Comparison of ENCODE assay signal across 14 cellular contexts in genomic region chr11:69877704-69878103, GRCh38. TPM values are rescaled to one million over a fixed set of nuclear protein-coding genes. Genes with fewer than 3 reads are reported as not detected.
DNase-seq lines count a peak whose midpoint lies in the region; ATAC-seq and TF ChIP-seq lines count a peak whose summit lies in the region.
"Not testable (repeated sequence)": the region's sequence is repeated elsewhere in the genome, so short reads cannot be mapped to it uniquely, and the experiment has no call there.
"Had no signal": no experiment of that assay in that cellular context is flagged by ENCODE, and none has a peak within 500 bp of the region (broad histone marks: within the 10 kb centered on the region; RNA-seq: fewer than 3 reads in every experiment).

No MANE protein-coding gene starts in this region.

- not testable (repeated sequence) for H3K4me1 Mint-ChIP-seq in activated B cell treated with CpG ODN at 0.5 μM for 24 hours, endodermal cell

- not testable (repeated sequence) for H3K27me3 ChIP-seq in endodermal cell (ENCODE audit: control insufficient read depth, insufficient read depth, low read length, poor library complexity, severe bottlenecking)

- H3K9me3 ChIP-seq in endodermal cell (ENCODE audit: control insufficient read depth, low read length) = not testable (repeated sequence)

- not testable (repeated sequence) for ATAC-seq in activated B cell treated with CpG ODN at 0.5 μM for 24 hours (ENCODE audit: low read depth); left lobe of liver

- not testable (repeated sequence) for H3K27ac Mint-ChIP-seq in activated B cell treated with CpG ODN at 0.5 μM for 24 hours, endodermal cell

- intact Hi-C loops in activated B cell treated with CpG ODN at 0.5 μM for 24 hours (cut with micrococcal nuclease); posterior vena cava (cut with DNase I): not testable (repeated sequence)

- CTCF ChIA-PET in activated B cell treated with CpG ODN at 0.5 μM for 24 hours (lab: Charles Lee) = not testable (repeated sequence)

- H3K9me3 Mint-ChIP-seq in activated B cell treated with CpG ODN at 0.5 μM for 24 hours, endodermal cell: not testable (repeated sequence)

- not testable (repeated sequence) for H3K27me3 Mint-ChIP-seq in activated B cell treated with CpG ODN at 0.5 μM for 24 hours; endodermal cell (ENCODE audit: insufficient read depth)

- 91 to 92% methylated on average over 5 to 7 of the region's 7 CpGs for WGBS in endodermal cell (ENCODE audit: insufficient coverage in 1 of 2, insufficient read length in 1 of 2), 2 experiments

- not testable (repeated sequence) for H3K4me3 Mint-ChIP-seq in activated B cell treated with CpG ODN at 0.5 μM for 24 hours, endodermal cell

- DNase-seq in activated B cell treated with CpG ODN at 0.5 μM for 24 hours (peak; percentile 2), endodermal cell (peak; percentile 10), left lobe of liver (ENCODE audit: low spot score) (peak; percentile 23), posterior vena cava (ENCODE audit: low spot score) (peak; percentile 51)
- peak; percentile 8 for DNase-seq in activated effector memory CD4-positive, alpha-beta T cell treated with anti-CD3 and anti-CD28 coated beads, Interleukin-2, amount 50 U/mL, for 16 hours
- DNase-seq in stimulated activated CD8-positive, alpha-beta memory T cell treated with anti-CD3 and anti-CD28 coated beads, Interleukin-4, amount 100 ng/mL, for 48 hours = peak; percentile 17

- TF ChIP-seq CTCF in activated B cell treated with CpG ODN at 0.5 μM for 24 hours (IDR thresholded peaks at IDR 0.05); endodermal cell (conservative IDR thresholded peaks at IDR 0.05): not testable (repeated sequence)

- not testable (repeated sequence) for H3K4me1 ChIP-seq in endodermal cell (ENCODE audit: control insufficient read depth, insufficient read depth, low read length)

- POLR2A ChIA-PET in activated B cell treated with CpG ODN at 0.5 μM for 24 hours (lab: Charles Lee) = not testable (repeated sequence)

- H3K36me3 Mint-ChIP-seq in activated B cell treated with CpG ODN at 0.5 μM for 24 hours (ENCODE audit: low read depth); endodermal cell (ENCODE audit: low read depth): not testable (repeated sequence)

- H3K9ac ChIP-seq in endodermal cell (ENCODE audit: extremely low read depth, low read length, poor library complexity, severe bottlenecking) = not testable (repeated sequence)

- H3K36me3 ChIP-seq in endodermal cell (ENCODE audit: control insufficient read depth, insufficient read depth, low read length) = not testable (repeated sequence)

- H3K4me3 ChIP-seq in endodermal cell (ENCODE audit: low read length) = not testable (repeated sequence)

- H3K27ac ChIP-seq in endodermal cell (ENCODE audit: low read depth, low read length) = not testable (repeated sequence)

RNA-seq across cellular contexts. Expression of gene FGF3, which starts 58.5 kb away (rescaled TPM):
- total RNA-seq in activated B cell treated with CpG ODN at 0.5 μM for 24 hours = not detected in 2 replicates
- not detected for total RNA-seq in endodermal cell
- polyA plus RNA-seq in endodermal cell (2013, experiment 1 of 2) = 0.39 TPM
- polyA plus RNA-seq in endodermal cell (2013, experiment 2 of 2) = 0.41 TPM
- not detected for total RNA-seq in left lobe of liver
- total RNA-seq in posterior vena cava = not detected
- total RNA-seq: CD4-positive, alpha-beta T cell; CD8-positive, alpha-beta memory T cell; G401; H4; H9 had no signal
- polyA plus RNA-seq: A549; CD14-positive monocyte; CD8-positive, alpha-beta memory T cell; GM23338 had no signal
